8 cellular contexts compared by ENCODE assay signal in the genomic region with DNA sequence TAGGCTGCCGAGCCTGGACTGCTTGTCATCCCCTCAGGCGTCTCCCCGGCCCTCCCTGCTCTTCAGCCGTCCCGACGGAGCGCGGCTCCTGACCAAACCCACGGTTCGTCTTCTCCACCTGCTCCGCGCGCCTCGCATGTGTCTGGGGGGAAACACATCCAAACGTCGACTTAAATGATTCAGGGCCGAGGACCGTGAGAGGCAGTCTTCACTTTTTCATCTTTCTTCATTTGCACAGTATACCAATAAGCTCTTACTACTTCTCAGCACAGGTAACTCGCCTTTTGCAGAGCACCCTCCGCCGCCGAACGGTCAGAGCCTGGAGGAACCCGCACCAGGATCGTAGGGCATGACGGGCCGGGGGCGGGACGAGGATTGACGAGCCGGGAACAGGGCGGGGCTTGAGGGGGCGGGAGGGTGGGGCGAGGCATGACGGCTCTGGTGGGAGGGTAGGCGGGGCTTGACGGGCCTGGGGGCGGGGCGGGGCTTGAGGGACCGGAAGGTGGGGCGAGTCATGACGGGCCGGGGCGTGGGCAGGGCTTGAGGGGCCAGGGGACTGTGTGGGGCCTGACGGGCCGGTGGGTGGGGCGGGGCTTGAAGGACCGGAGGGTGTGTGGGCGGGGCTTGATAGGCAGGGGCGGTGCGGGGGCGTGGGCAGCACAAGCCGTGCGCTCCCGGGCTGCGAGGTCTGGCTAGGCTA. TPM values are rescaled to one million over a fixed set of nuclear protein-coding genes. Genes with fewer than 3 reads are reported as not detected.
DNase-seq lines count a peak whose midpoint lies in the region; ATAC-seq, FAIRE-seq and TF ChIP-seq lines count a peak whose summit lies in the region.

A gene with protein sequence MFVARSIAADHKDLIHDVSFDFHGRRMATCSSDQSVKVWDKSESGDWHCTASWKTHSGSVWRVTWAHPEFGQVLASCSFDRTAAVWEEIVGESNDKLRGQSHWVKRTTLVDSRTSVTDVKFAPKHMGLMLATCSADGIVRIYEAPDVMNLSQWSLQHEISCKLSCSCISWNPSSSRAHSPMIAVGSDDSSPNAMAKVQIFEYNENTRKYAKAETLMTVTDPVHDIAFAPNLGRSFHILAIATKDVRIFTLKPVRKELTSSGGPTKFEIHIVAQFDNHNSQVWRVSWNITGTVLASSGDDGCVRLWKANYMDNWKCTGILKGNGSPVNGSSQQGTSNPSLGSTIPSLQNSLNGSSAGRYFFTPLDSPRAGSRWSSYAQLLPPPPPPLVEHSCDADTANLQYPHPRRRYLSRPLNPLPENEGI (plus strand): TSS at position 657 of the 700 bp plus-strand sequence. CDS start 111 bp downstream, outside the sequence.

- peaks cover 34% of the 10 kb centered on the region for H3K4me1 Mint-ChIP-seq in activated CD4-positive, alpha-beta T cell treated with anti-CD3 and anti-CD28 coated beads for 36 hours
- peaks cover 53% of the 10 kb centered on the region for H3K4me1 Mint-ChIP-seq in chondrocyte (ENCODE audit: low read depth)

- CTCF ChIA-PET in activated CD4-positive, alpha-beta T cell treated with anti-CD3 and anti-CD28 coated beads for 36 hours (lab: Charles Lee), result no interaction called here

- no peaks in the 10 kb centered on the region for H3K27me3 Mint-ChIP-seq in activated CD4-positive, alpha-beta T cell treated with anti-CD3 and anti-CD28 coated beads for 36 hours
- H3K27me3 Mint-ChIP-seq in chondrocyte (ENCODE audit: low read depth), result no peaks in the 10 kb centered on the region

- intact Hi-C loops in activated CD4-positive, alpha-beta T cell treated with anti-CD3 and anti-CD28 coated beads for 36 hours (cut with DNase I, micrococcal nuclease), result loop anchor here (1.0 to 2.0 kb wide), 9 partner anchors 44 to 1097 kb away; partner anchors contain the start of genes AFG3L2 (in 2 of the 2), CEP192 (in 2 of the 2), CEP76 (in 2 of the 2) and CHMP1B (in 1 of the 2)

- H3K36me3 Mint-ChIP-seq in activated CD4-positive, alpha-beta T cell treated with anti-CD3 and anti-CD28 coated beads for 36 hours (ENCODE audit: low read depth), result peaks cover 29% of the 10 kb centered on the region
- no peaks in the 10 kb centered on the region for H3K36me3 Mint-ChIP-seq in chondrocyte (ENCODE audit: low read depth)

- no peak for TF ChIP-seq CTCF in chondrocyte (IDR thresholded peaks at IDR 0.05)

- peak; percentile 87 to 90 for DNase-seq in AML-193 (lab: John Stamatoyannopoulos, UW)
- peak; percentile 77 for DNase-seq in GM19239 (ENCODE audit: insufficient read length, low spot score)
- peak; percentile 89 to 93 for DNase-seq in NCI-H524 (lab: John Stamatoyannopoulos, UW)
- peak; percentile 100 for DNase-seq in activated CD4-positive, alpha-beta T cell treated with anti-CD3 and anti-CD28 coated beads for 36 hours
- DNase-seq in chondrocyte (ENCODE audit: low spot score), result peak; percentile 100
- peak; percentile 88 for DNase-seq in kidney glomerular epithelial cell (lab: John Stamatoyannopoulos, UW)
- peak; percentile 100 for DNase-seq in stimulated activated CD4-positive, alpha-beta T cell treated with anti-CD3 and anti-CD28 coated beads, Interleukin-15, amount 100 ng/mL, for 48 hours (ENCODE audit: low read depth in 2 of 2)

- peak within 1 kb of the TSS; percentile 97 for H3K27ac Mint-ChIP-seq in activated CD4-positive, alpha-beta T cell treated with anti-CD3 and anti-CD28 coated beads for 36 hours
- peak within 1 kb of the TSS; percentile 100 for H3K27ac Mint-ChIP-seq in chondrocyte (ENCODE audit: unreplicated experiment)

- peak; percentile 84 for FAIRE-seq in GM19239 (lab: Jason Lieb, UNC)

- peak; percentile 70 for ATAC-seq in HG03442 (IDR thresholded peaks at IDR 0.05; ENCODE audit: unreplicated experiment)
- ATAC-seq in activated CD4-positive, alpha-beta T cell treated with anti-CD3 and anti-CD28 coated beads for 36 hours, result peak; percentile 86

- H3K4me3 Mint-ChIP-seq in activated CD4-positive, alpha-beta T cell treated with anti-CD3 and anti-CD28 coated beads for 36 hours, result peak within 1 kb of the TSS; percentile 89
- H3K4me3 Mint-ChIP-seq in chondrocyte (ENCODE audit: unreplicated experiment), result peak within 1 kb of the TSS; percentile 96

- H3K9me3 Mint-ChIP-seq in activated CD4-positive, alpha-beta T cell treated with anti-CD3 and anti-CD28 coated beads for 36 hours (ENCODE audit: low read depth), result peaks cover 2% of the 10 kb centered on the region
- H3K9me3 Mint-ChIP-seq in chondrocyte (ENCODE audit: low read depth), result no peaks in the 10 kb centered on the region

- POLR2A ChIA-PET in activated CD4-positive, alpha-beta T cell treated with anti-CD3 and anti-CD28 coated beads for 36 hours (lab: Charles Lee), result interaction anchor here (0.6 to 1.9 kb wide), 6 partner anchors 43 to 570 kb away, joined by 3 to 11 read pairs (median 5); partner anchors contain the start of genes AFG3L2, CEP192 and PTPN2

RNA-seq across cellular contexts. Expression of the gene that starts here (rescaled TPM):
- 100 to 1,000 TPM; 100 to 107 TPM for total RNA-seq in activated CD4-positive, alpha-beta T cell treated with anti-CD3 and anti-CD28 coated beads for 36 hours
- total RNA-seq in chondrocyte, result 34.1 to 37.5 TPM (median 36.3 TPM) in 3 replicates

Comparison
In these comparisons a context has a peak if more than half of its experiments do, and no peak if none do; other contexts are left out.
1. Peak in every context shown above with its lines: DNase-seq and ATAC-seq.